8 cellular contexts compared by ENCODE assay signal in genomic region chr2:70887550-70888229, GRCh38. TPM values are rescaled to one million over a fixed set of nuclear protein-coding genes. Genes with fewer than 3 reads are reported as not detected.
DNase-seq lines count a peak whose midpoint lies in the region; ATAC-seq and TF ChIP-seq lines count a peak whose summit lies in the region.

No MANE protein-coding gene starts in this region.

- no peak overlapping the region for H3K27ac Mint-ChIP-seq in CD4-positive, alpha-beta T cell
- peak overlapping the region in 2 of 3 donors; percentile 29 to 54 for H3K27ac Mint-ChIP-seq in IgD-negative memory B cell
- H3K27ac Mint-ChIP-seq in activated naive CD8-positive, alpha-beta T cell treated with anti-CD3 and anti-CD28 coated beads for 36 hours = no peak overlapping the region

- H3K9me3 Mint-ChIP-seq in CD4-positive, alpha-beta T cell = peaks cover 4% of the 10 kb centered on the region
- H3K9me3 Mint-ChIP-seq in IgD-negative memory B cell = peaks cover under 1 to 5% (median 1%) of the 10 kb centered on the region in 3 donors
- H3K9me3 Mint-ChIP-seq in activated naive CD8-positive, alpha-beta T cell treated with anti-CD3 and anti-CD28 coated beads for 36 hours = peaks cover 2% of the 10 kb centered on the region

- POLR2A ChIA-PET in CD4-positive, alpha-beta T cell (lab: Charles Lee) = no interaction called here

- DNase-seq in CD4-positive, alpha-beta T cell = peak in 1 of 10 experiments; percentile 18
- peak; percentile 58 for DNase-seq in activated naive CD8-positive, alpha-beta T cell treated with anti-CD3 and anti-CD28 coated beads for 36 hours
- DNase-seq in kidney epithelial cell (ENCODE audit: low read depth) (no peak), OCI-M2 (lab: John Stamatoyannopoulos, UW; ENCODE audit: unreplicated experiment) (no peak), amniotic stem cell (lab: John Stamatoyannopoulos, UW) (no peak), HCEC 1CT (no peak)
- peak; percentile 9 for DNase-seq in stimulated activated CD8-positive, alpha-beta memory T cell treated with anti-CD3 and anti-CD28 coated beads, Interleukin-12 subunit alpha, Interleukin-12 subunit beta, amount 100 ng/mL, for 1 hour (ENCODE audit: low read depth)

- intact Hi-C loops in CD4-positive, alpha-beta T cell (cut with DNase I, micrococcal nuclease) = no loop called here

- peaks cover 85% of the 10 kb centered on the region for H3K27me3 Mint-ChIP-seq in CD4-positive, alpha-beta T cell
- H3K27me3 Mint-ChIP-seq in IgD-negative memory B cell = peaks cover 72% of the 10 kb centered on the region
- H3K27me3 Mint-ChIP-seq in activated naive CD8-positive, alpha-beta T cell treated with anti-CD3 and anti-CD28 coated beads for 36 hours = peaks cover 96% of the 10 kb centered on the region

- ATAC-seq in CD4-positive, alpha-beta T cell (ENCODE audit: poor library complexity) = no peak

- CTCF ChIA-PET in CD4-positive, alpha-beta T cell (lab: Charles Lee) = no interaction called here

- H3K4me3 ChIP-seq in kidney epithelial cell (ENCODE audit: low read depth, low read length) = peak overlapping the region; percentile 19

- H3K9me3 ChIP-seq in CD4-positive, alpha-beta T cell (ENCODE audit: control insufficient read depth, low read length) = no peaks in the 10 kb centered on the region

- H3K4me1 Mint-ChIP-seq in CD4-positive, alpha-beta T cell (ENCODE audit: low read depth) = peaks cover 25% of the 10 kb centered on the region
- peaks cover 6 to 13% (median 11%) of the 10 kb centered on the region in 3 donors for H3K4me1 Mint-ChIP-seq in IgD-negative memory B cell
- H3K4me1 Mint-ChIP-seq in activated naive CD8-positive, alpha-beta T cell treated with anti-CD3 and anti-CD28 coated beads for 36 hours = peaks cover 20% of the 10 kb centered on the region

- H3K4me3 Mint-ChIP-seq in CD4-positive, alpha-beta T cell = peak overlapping the region; percentile 75
- peak overlapping the region; percentile 16 to 90 (median 55) for H3K4me3 Mint-ChIP-seq in IgD-negative memory B cell
- H3K4me3 Mint-ChIP-seq in activated naive CD8-positive, alpha-beta T cell treated with anti-CD3 and anti-CD28 coated beads for 36 hours = peak overlapping the region; percentile 66

- no peaks in the 10 kb centered on the region for H3K36me3 Mint-ChIP-seq in CD4-positive, alpha-beta T cell (ENCODE audit: low read depth)
- no peaks in the 10 kb centered on the region for H3K36me3 Mint-ChIP-seq in IgD-negative memory B cell
- H3K36me3 Mint-ChIP-seq in activated naive CD8-positive, alpha-beta T cell treated with anti-CD3 and anti-CD28 coated beads for 36 hours = no peaks in the 10 kb centered on the region

- no peaks in the 10 kb centered on the region for H3K36me3 ChIP-seq in kidney epithelial cell (ENCODE audit: control insufficient read depth, insufficient read depth, low read length)

- peaks cover 98% of the 10 kb centered on the region for H3K27me3 ChIP-seq in CD4-positive, alpha-beta T cell (ENCODE audit: control insufficient read depth, insufficient read depth, low read length)
- H3K27me3 ChIP-seq in kidney epithelial cell (ENCODE audit: control insufficient read depth, insufficient read depth, low read length) = peaks cover 72% of the 10 kb centered on the region

- H3K27ac ChIP-seq in CD4-positive, alpha-beta T cell (ENCODE audit: low read depth, low read length) = no peak overlapping the region

- no peak for TF ChIP-seq CTCF in CD4-positive, alpha-beta T cell (IDR thresholded peaks at IDR 0.05)
- TF ChIP-seq CTCF in kidney epithelial cell (IDR thresholded peaks at IDR 0.05; ENCODE audit: insufficient read depth, low read length, poor library complexity, severe bottlenecking) = no peak

RNA-seq across cellular contexts. Expression of gene VAX2, which starts 12.7 kb away (rescaled TPM):
- not detected for total RNA-seq in CD4-positive, alpha-beta T cell
- polyA plus RNA-seq in IgD-negative memory B cell = not detected
- total RNA-seq in activated naive CD8-positive, alpha-beta T cell treated with anti-CD3 and anti-CD28 coated beads for 36 hours = not detected
- 0.68 TPM in 1 of 2 replicates, not detected in the other for total RNA-seq in kidney epithelial cell

RNA-seq across cellular contexts. Expression of gene ATP6V1B1, which starts 48.0 kb away (rescaled TPM):
- total RNA-seq in CD4-positive, alpha-beta T cell = not detected
- polyA plus RNA-seq in IgD-negative memory B cell = not detected
- not detected for total RNA-seq in activated naive CD8-positive, alpha-beta T cell treated with anti-CD3 and anti-CD28 coated beads for 36 hours
- total RNA-seq in kidney epithelial cell = not detected in 2 replicates

RNA-seq across cellular contexts. Expression of gene CD207, which starts 52.1 kb away (rescaled TPM):
- under 1 TPM in 1 of 2 experiments, not detected in 1; 0.25 TPM for total RNA-seq in CD4-positive, alpha-beta T cell
- polyA plus RNA-seq in IgD-negative memory B cell = not detected
- not detected for total RNA-seq in activated naive CD8-positive, alpha-beta T cell treated with anti-CD3 and anti-CD28 coated beads for 36 hours
- total RNA-seq in kidney epithelial cell = not detected in 2 replicates

Comparison
In these comparisons a context has a peak if more than half of its experiments do, and no peak if none do; other contexts are left out.
1. DNase-seq: peak in activated naive CD8-positive, alpha-beta T cell treated with anti-CD3 and anti-CD28 coated beads for 36 hours (single experiment) and stimulated activated CD8-positive, alpha-beta memory T cell treated with anti-CD3 and anti-CD28 coated beads, Interleukin-12 subunit alpha, Interleukin-12 subunit beta, amount 100 ng/mL, for 1 hour (single experiment); none in kidney epithelial cell (single experiment), OCI-M2 (single experiment), amniotic stem cell (single experiment) and HCEC 1CT (single experiment).
2. H3K27ac Mint-ChIP-seq: peak in IgD-negative memory B cell (2 of 3); none in CD4-positive, alpha-beta T cell (single experiment) and activated naive CD8-positive, alpha-beta T cell treated with anti-CD3 and anti-CD28 coated beads for 36 hours (single experiment).
3. Peak in every context shown above with its lines, with median percentiles within 50 percentile points of each other: H3K4me3 Mint-ChIP-seq.